In genomic region chr10:25561761-25562160, GRCh38 we compare ENCODE assay signal across 16 cellular contexts.
DNase-seq lines count a peak whose midpoint lies in the region; ATAC-seq and TF ChIP-seq lines count a peak whose summit lies in the region.
"Had no signal": no experiment of that assay in that cellular context is flagged by ENCODE, and none has a peak within 500 bp of the region (broad histone marks: within the 10 kb centered on the region; RNA-seq: fewer than 3 reads in every experiment).

No MANE protein-coding gene starts in this region.

- POLR2A ChIA-PET in WTC11 (lab: Charles Lee) = no interaction called here

- no peaks in the 10 kb centered on the region for H3K4me1 ChIP-seq in BE2C
- peaks cover 15% of the 10 kb centered on the region for H3K4me1 ChIP-seq in HAP-1

- CTCF ChIA-PET in WTC11 (lab: Charles Lee) = no interaction called here

- peak; percentile 5 for DNase-seq in BE2C
- DNase-seq in HAP-1 (ENCODE audit: low spot score in 2 of 2) = peak; percentile 78 to 83
- DNase-seq in WTC11 (ENCODE audit: low spot score) = no peak
- peak; percentile 22 for DNase-seq in glutamatergic neuron
- no peak for DNase-seq in DMS 273 (lab: John Stamatoyannopoulos, UW; ENCODE audit: unreplicated experiment)
- DNase-seq in HK-2 (ENCODE audit: unreplicated experiment) = no peak
- DNase-seq: ACHN; CD4-positive, alpha-beta memory T cell; DMS153; DMS79 treated with DMSO at 0.1 percent for 48 hours; EL; GF-D8 had no signal

- H3K27ac Mint-ChIP-seq in WTC11 = no peak overlapping the region
- peak overlapping the region; percentile 43 for H3K27ac Mint-ChIP-seq in glutamatergic neuron (ENCODE audit: unreplicated experiment)
- H3K27ac Mint-ChIP-seq: B cell; CD4-positive, alpha-beta memory T cell had no signal

- H3K4me3 ChIP-seq in BE2C (ENCODE audit: low read depth, low read length) (no peak overlapping the region), HAP-1 (no peak overlapping the region)

- H3K36me3 Mint-ChIP-seq in WTC11 (no peaks in the 10 kb centered on the region), glutamatergic neuron (ENCODE audit: unreplicated experiment) (no peaks in the 10 kb centered on the region)
- H3K36me3 Mint-ChIP-seq: CD4-positive, alpha-beta memory T cell had no signal

- H3K36me3 ChIP-seq in BE2C (no peaks in the 10 kb centered on the region), HAP-1 (replicated peaks) (no peaks in the 10 kb centered on the region)

- H3K4me3 Mint-ChIP-seq in WTC11 = no peak overlapping the region
- no peak overlapping the region for H3K4me3 Mint-ChIP-seq in glutamatergic neuron (ENCODE audit: unreplicated experiment)
- H3K4me3 Mint-ChIP-seq: B cell had no signal

- TF ChIP-seq CTCF in BE2C (IDR thresholded peaks at IDR 0.05; ENCODE audit: low read depth, low read length) (no peak), WTC11 (IDR thresholded peaks at IDR 0.05) (no peak), glutamatergic neuron (IDR thresholded peaks at IDR 0.05; ENCODE audit: partially characterized antibody, unreplicated experiment) (no peak)

- H3K27me3 Mint-ChIP-seq in WTC11 (ENCODE audit: low read depth) (no peaks in the 10 kb centered on the region), glutamatergic neuron (ENCODE audit: unreplicated experiment) (peaks cover 5% of the 10 kb centered on the region)
- H3K27me3 Mint-ChIP-seq: CD4-positive, alpha-beta memory T cell had no signal

- H3K9me3 ChIP-seq in BE2C (no peaks in the 10 kb centered on the region), HAP-1 (no peaks in the 10 kb centered on the region)

- H3K9me3 Mint-ChIP-seq in WTC11 = no peaks in the 10 kb centered on the region
- no peaks in the 10 kb centered on the region for H3K9me3 Mint-ChIP-seq in glutamatergic neuron (ENCODE audit: unreplicated experiment)

- H3K27me3 ChIP-seq in BE2C (no peaks in the 10 kb centered on the region), HAP-1 (ENCODE audit: low read depth) (no peaks in the 10 kb centered on the region)

- in situ Hi-C loops in HAP-1 (cut with MboI; ENCODE audit: low sequenced_read_pairs) = no loop called here

- H3K4me1 Mint-ChIP-seq in WTC11 = peaks cover 27% of the 10 kb centered on the region
- peaks cover 14% of the 10 kb centered on the region for H3K4me1 Mint-ChIP-seq in glutamatergic neuron (ENCODE audit: low read depth, unreplicated experiment)
- H3K4me1 Mint-ChIP-seq: B cell; CD4-positive, alpha-beta memory T cell had no signal

- ATAC-seq in WTC11 = 0 out of 2 replicates have a peak, but pooled peaks have one; percentile 51
- no peak for ATAC-seq in HG02759 (IDR thresholded peaks at IDR 0.05; ENCODE audit: unreplicated experiment)
- ATAC-seq: HCT116, HepG2 had no signal

TF ChIP-seq in WTC11, 78 proteins besides CTCF, POLR2A, EP300 and RAD21:
- no peak for TF ChIP-seq ZNF281 (CRISPR knock-in tag; IDR thresholded peaks at IDR 0.05)
- no peak for TF ChIP-seq ATF1 (CRISPR knock-in tag; IDR thresholded peaks at IDR 0.05)
- TF ChIP-seq GRHL2 (CRISPR knock-in tag; IDR thresholded peaks at IDR 0.05; ENCODE audit: insufficient replicate concordance, severe bottlenecking) = no peak
- TF ChIP-seq ZBTB43 (CRISPR knock-in tag; IDR thresholded peaks at IDR 0.05) = no peak
- TF ChIP-seq ZNF396 (CRISPR knock-in tag; IDR thresholded peaks at IDR 0.05; ENCODE audit: borderline replicate concordance) = no peak
- no peak for TF ChIP-seq ZNF219 (CRISPR knock-in tag; IDR thresholded peaks at IDR 0.05; ENCODE audit: borderline replicate concordance)
- TF ChIP-seq SMAD4 (CRISPR knock-in tag; IDR thresholded peaks at IDR 0.05) = no peak
- TF ChIP-seq FOXJ3 (CRISPR knock-in tag; IDR thresholded peaks at IDR 0.05; ENCODE audit: borderline replicate concordance) = no peak
- TF ChIP-seq, protein P1, sequence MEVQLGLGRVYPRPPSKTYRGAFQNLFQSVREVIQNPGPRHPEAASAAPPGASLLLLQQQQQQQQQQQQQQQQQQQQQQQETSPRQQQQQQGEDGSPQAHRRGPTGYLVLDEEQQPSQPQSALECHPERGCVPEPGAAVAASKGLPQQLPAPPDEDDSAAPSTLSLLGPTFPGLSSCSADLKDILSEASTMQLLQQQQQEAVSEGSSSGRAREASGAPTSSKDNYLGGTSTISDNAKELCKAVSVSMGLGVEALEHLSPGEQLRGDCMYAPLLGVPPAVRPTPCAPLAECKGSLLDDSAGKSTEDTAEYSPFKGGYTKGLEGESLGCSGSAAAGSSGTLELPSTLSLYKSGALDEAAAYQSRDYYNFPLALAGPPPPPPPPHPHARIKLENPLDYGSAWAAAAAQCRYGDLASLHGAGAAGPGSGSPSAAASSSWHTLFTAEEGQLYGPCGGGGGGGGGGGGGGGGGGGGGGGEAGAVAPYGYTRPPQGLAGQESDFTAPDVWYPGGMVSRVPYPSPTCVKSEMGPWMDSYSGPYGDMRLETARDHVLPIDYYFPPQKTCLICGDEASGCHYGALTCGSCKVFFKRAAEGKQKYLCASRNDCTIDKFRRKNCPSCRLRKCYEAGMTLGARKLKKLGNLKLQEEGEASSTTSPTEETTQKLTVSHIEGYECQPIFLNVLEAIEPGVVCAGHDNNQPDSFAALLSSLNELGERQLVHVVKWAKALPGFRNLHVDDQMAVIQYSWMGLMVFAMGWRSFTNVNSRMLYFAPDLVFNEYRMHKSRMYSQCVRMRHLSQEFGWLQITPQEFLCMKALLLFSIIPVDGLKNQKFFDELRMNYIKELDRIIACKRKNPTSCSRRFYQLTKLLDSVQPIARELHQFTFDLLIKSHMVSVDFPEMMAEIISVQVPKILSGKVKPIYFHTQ (CRISPR knock-in tag; IDR thresholded peaks at IDR 0.05) = no peak
- TF ChIP-seq ELF4 (CRISPR knock-in tag; IDR thresholded peaks at IDR 0.05; ENCODE audit: low read depth) = no peak
- no peak for TF ChIP-seq ZBTB21 (CRISPR knock-in tag; IDR thresholded peaks at IDR 0.05; ENCODE audit: borderline replicate concordance)
- no peak for TF ChIP-seq JUN (CRISPR knock-in tag; IDR thresholded peaks at IDR 0.05)
- TF ChIP-seq TP53 (CRISPR knock-in tag; IDR thresholded peaks at IDR 0.05) = no peak
- no peak for TF ChIP-seq ZNF317 (CRISPR knock-in tag; IDR thresholded peaks at IDR 0.05; ENCODE audit: borderline replicate concordance, low read depth)
- TF ChIP-seq, protein P2, sequence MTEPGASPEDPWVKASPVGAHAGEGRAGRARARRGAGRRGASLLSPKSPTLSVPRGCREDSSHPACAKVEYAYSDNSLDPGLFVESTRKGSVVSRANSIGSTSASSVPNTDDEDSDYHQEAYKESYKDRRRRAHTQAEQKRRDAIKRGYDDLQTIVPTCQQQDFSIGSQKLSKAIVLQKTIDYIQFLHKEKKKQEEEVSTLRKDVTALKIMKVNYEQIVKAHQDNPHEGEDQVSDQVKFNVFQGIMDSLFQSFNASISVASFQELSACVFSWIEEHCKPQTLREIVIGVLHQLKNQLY (CRISPR knock-in tag; IDR thresholded peaks at IDR 0.05) = no peak
- no peak for TF ChIP-seq ZNF423 (CRISPR knock-in tag; IDR thresholded peaks at IDR 0.05)
- no peak for TF ChIP-seq NFATC4 (CRISPR knock-in tag; IDR thresholded peaks at IDR 0.05)
- TF ChIP-seq ZNF138 (CRISPR knock-in tag; conservative IDR thresholded peaks at IDR 0.05) = no peak
- no peak for TF ChIP-seq HMGA2 (CRISPR knock-in tag; IDR thresholded peaks at IDR 0.05)
- TF ChIP-seq, protein P3, sequence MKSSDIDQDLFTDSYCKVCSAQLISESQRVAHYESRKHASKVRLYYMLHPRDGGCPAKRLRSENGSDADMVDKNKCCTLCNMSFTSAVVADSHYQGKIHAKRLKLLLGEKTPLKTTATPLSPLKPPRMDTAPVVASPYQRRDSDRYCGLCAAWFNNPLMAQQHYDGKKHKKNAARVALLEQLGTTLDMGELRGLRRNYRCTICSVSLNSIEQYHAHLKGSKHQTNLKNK (CRISPR knock-in tag; IDR thresholded peaks at IDR 0.05) = no peak

Comparison
In these comparisons a context has a peak if more than half of its experiments do, and no peak if none do; other contexts are left out.
1. DNase-seq: peak in BE2C (single experiment), HAP-1 (2 of 2) and glutamatergic neuron (single experiment); none in WTC11 (single experiment), DMS 273 (single experiment) and HK-2 (single experiment).